19 cellular contexts compared by ENCODE assay signal in genomic region chr3:110272525-110272924, GRCh38.
DNase-seq lines count a peak whose midpoint lies in the region; ATAC-seq and TF ChIP-seq lines count a peak whose summit lies in the region.
"Had no signal": no experiment of that assay in that cellular context is flagged by ENCODE, and none has a peak within 500 bp of the region (broad histone marks: within the 10 kb centered on the region; RNA-seq: fewer than 3 reads in every experiment).

No MANE protein-coding gene starts in this region.

- H3K27ac ChIP-seq in HUES64 (ENCODE audit: low read depth, low read length) (peak overlapping the region; percentile 9; the same call in 1 of the 2 replicates), left lung (peak overlapping the region in 1 of 2 donors; percentile 7), upper lobe of right lung (no peak overlapping the region)

- no peak overlapping the region for H3K9ac ChIP-seq in HUES64 (ENCODE audit: low read depth, low read length)
- H3K9ac ChIP-seq: SK-N-SH had no signal

- DNase-seq in NCI-H510A treated with DMSO at 0.1 percent for 48 hours (lab: John Stamatoyannopoulos, UW) (peak; percentile 59), left lung (peak; percentile 5 to 35), upper lobe of right lung (no peak), DMS79 treated with DMSO at 0.1 percent for 48 hours (lab: John Stamatoyannopoulos, UW) (no peak), putamen (ENCODE audit: low spot score) (no peak)
- DNase-seq: CD4-positive, CD25-positive, alpha-beta regulatory T cell; COR-L47; DMS 273 treated with DMSO at 0.1 percent for 48 hours; H7; HFFc6; KG1; NCI-H1694; NCI-H774; NK-92 treated with Interleukin-12 subunit alpha and Interleukin-12 subunit beta, amount 100 ng/mL, for 24 hours; SIG-M5; SK-N-SH had no signal

- H3K9me3 ChIP-seq in HUES64 (ENCODE audit: insufficient read depth, low read depth, low read length) = no peaks in the 10 kb centered on the region
- H3K9me3 ChIP-seq in left lung = no peaks in the 10 kb centered on the region
- no peaks in the 10 kb centered on the region for H3K9me3 ChIP-seq in upper lobe of right lung
- H3K9me3 ChIP-seq: SK-N-SH had no signal

- H3K4me1 ChIP-seq in HUES64 (ENCODE audit: insufficient read depth, low read length) (peaks cover 16% of the 10 kb centered on the region), left lung (no peaks in the 10 kb centered on the region), upper lobe of right lung (no peaks in the 10 kb centered on the region)

- TF ChIP-seq CTCF in left lung (IDR thresholded peaks at IDR 0.05) (no peak), upper lobe of right lung (IDR thresholded peaks at IDR 0.05) (no peak)

- WGBS in HUES64 = 44% methylated on average over 3 of the region's 6 CpGs

- ATAC-seq in left lung (peak; percentile 93), upper lobe of right lung (peak; percentile 86), GM21367 (IDR thresholded peaks at IDR 0.05; ENCODE audit: unreplicated experiment) (no peak)
- ATAC-seq: Panc1 had no signal

- H3K4me3 ChIP-seq in HUES64 (ENCODE audit: low read length) = no peak overlapping the region
- no peak overlapping the region for H3K4me3 ChIP-seq in left lung
- H3K4me3 ChIP-seq in upper lobe of right lung = no peak overlapping the region

- H3K27me3 ChIP-seq in HUES64 (ENCODE audit: insufficient read depth, low read length) (no peaks in the 10 kb centered on the region), left lung (no peaks in the 10 kb centered on the region), upper lobe of right lung (no peaks in the 10 kb centered on the region)

- H3K36me3 ChIP-seq in HUES64 (ENCODE audit: insufficient read depth, low read length) (no peaks in the 10 kb centered on the region), left lung (no peaks in the 10 kb centered on the region), upper lobe of right lung (no peaks in the 10 kb centered on the region)

- intact Hi-C loops in left lung (cut with DNase I) (no loop called here), upper lobe of right lung (cut with DNase I) (no loop called here)

Comparison
In these comparisons a context has a peak if more than half of its experiments do, and no peak if none do; other contexts are left out.
1. DNase-seq: peak in NCI-H510A treated with DMSO at 0.1 percent for 48 hours (single experiment) and left lung (2 of 2); none in upper lobe of right lung (single experiment), DMS79 treated with DMSO at 0.1 percent for 48 hours (single experiment) and putamen (single experiment).